ENCODE assay signal across 15 cellular contexts in the genomic region with DNA sequence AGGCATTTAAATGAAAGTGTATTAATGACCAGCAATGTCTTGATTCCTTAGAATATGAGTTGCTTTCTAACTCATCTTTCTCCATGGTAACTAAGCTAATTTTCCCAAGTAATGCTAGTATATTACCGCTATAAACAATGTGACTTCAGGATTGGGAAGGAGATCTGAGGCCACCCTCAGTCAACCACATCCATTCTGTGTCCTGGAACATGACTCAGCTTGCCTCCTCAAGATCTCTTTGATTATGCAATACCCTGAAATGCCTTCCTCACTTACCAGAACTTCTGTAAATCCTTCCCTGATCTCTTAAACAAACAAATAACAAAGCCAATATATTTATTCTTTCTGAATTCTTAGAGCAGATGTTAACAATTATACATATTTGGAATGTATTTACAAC.
DNase-seq lines count a peak whose midpoint lies in the region; ATAC-seq and TF ChIP-seq lines count a peak whose summit lies in the region.
"Had no signal": no experiment of that assay in that cellular context is flagged by ENCODE, and none has a peak within 500 bp of the region (broad histone marks: within the 10 kb centered on the region; RNA-seq: fewer than 3 reads in every experiment).

No MANE protein-coding gene starts in this region.

- ATAC-seq in HG03039 (IDR thresholded peaks at IDR 0.05; ENCODE audit: unreplicated experiment), result no peak
- no peak for ATAC-seq in stimulated activated naive B cell treated with anti-CD40 and anti-IgM and Interleukin-4, amounts not matched to agents 10 μg/mL and 1 μg/mL and 100 μg/mL, for 72 hours (replicated peaks)
- ATAC-seq: WTC11 had no signal

- H3K27me3 Mint-ChIP-seq in stimulated activated naive B cell treated with anti-CD40 and anti-IgM and Interleukin-4, amounts not matched to agents 10 μg/mL and 1 μg/mL and 100 μg/mL, for 72 hours, result no peaks in the 10 kb centered on the region
- H3K27me3 Mint-ChIP-seq in HFFc6 (ENCODE audit: insufficient read depth), result no peaks in the 10 kb centered on the region
- H3K27me3 Mint-ChIP-seq: activated T-cell treated with anti-CD3 and anti-CD28 coated beads, Interleukin-2, amount 50 U/mL, for 24 hours; naive B cell had no signal

- peaks cover 4% of the 10 kb centered on the region in 2 donors for H3K9me3 Mint-ChIP-seq in stimulated activated naive B cell treated with anti-CD40 and anti-IgM and Interleukin-4, amounts not matched to agents 10 μg/mL and 1 μg/mL and 100 μg/mL, for 72 hours
- peaks cover 22% of the 10 kb centered on the region; the same call in 1 of the 2 replicates for H3K9me3 Mint-ChIP-seq in HFFc6
- H3K9me3 Mint-ChIP-seq: naive B cell had no signal

- no peak overlapping the region for H3K4me3 Mint-ChIP-seq in stimulated activated naive B cell treated with anti-CD40 and anti-IgM and Interleukin-4, amounts not matched to agents 10 μg/mL and 1 μg/mL and 100 μg/mL, for 72 hours
- no peak overlapping the region for H3K4me3 Mint-ChIP-seq in HFFc6
- H3K4me3 Mint-ChIP-seq: activated T-cell treated with anti-CD3 and anti-CD28 coated beads, Interleukin-2, amount 50 U/mL, for 24 hours; naive B cell; WTC11 had no signal

- H3K27ac Mint-ChIP-seq in stimulated activated naive B cell treated with anti-CD40 and anti-IgM and Interleukin-4, amounts not matched to agents 10 μg/mL and 1 μg/mL and 100 μg/mL, for 72 hours, result no peak overlapping the region
- no peak overlapping the region for H3K27ac Mint-ChIP-seq in HFFc6
- H3K27ac Mint-ChIP-seq: activated T-cell treated with anti-CD3 and anti-CD28 coated beads, Interleukin-2, amount 50 U/mL, for 24 hours; naive B cell; WTC11 had no signal

- no peak overlapping the region for H3K4me3 ChIP-seq in astrocyte of the spinal cord (ENCODE audit: low read depth, low read length)
- no peak overlapping the region for H3K4me3 ChIP-seq in kidney epithelial cell (ENCODE audit: low read depth, low read length)
- H3K4me3 ChIP-seq: skin epidermis had no signal

- H3K4me1 Mint-ChIP-seq in stimulated activated naive B cell treated with anti-CD40 and anti-IgM and Interleukin-4, amounts not matched to agents 10 μg/mL and 1 μg/mL and 100 μg/mL, for 72 hours, result no peaks in the 10 kb centered on the region
- no peaks in the 10 kb centered on the region for H3K4me1 Mint-ChIP-seq in HFFc6 (ENCODE audit: low read depth)
- H3K4me1 Mint-ChIP-seq: naive B cell had no signal

- DNase-seq in DMS53 treated with DMSO at 0.1 percent for 48 hours (lab: John Stamatoyannopoulos, UW; ENCODE audit: unreplicated experiment), result peak; percentile 25
- peak; percentile 75 for DNase-seq in MV-4-11 (lab: John Stamatoyannopoulos, UW)
- DNase-seq in astrocyte of the spinal cord (ENCODE audit: low read depth, low spot score), result peak; percentile 88
- DNase-seq in kidney epithelial cell (ENCODE audit: low read depth), result peak; percentile 47
- DNase-seq in stimulated activated naive B cell treated with anti-CD40 and anti-IgM and Interleukin-4, amounts not matched to agents 10 μg/mL and 1 μg/mL and 100 μg/mL, for 72 hours, result no peak
- no peak for DNase-seq in HFFc6
- DNase-seq in activated CD4-positive, CD25-positive, alpha-beta regulatory T cell treated with anti-CD3 and anti-CD28 coated beads, Interleukin-2, amount 50 U/mL, for 72 hours, result no peak
- DNase-seq: activated T-cell treated with anti-CD3 and anti-CD28 coated beads, Interleukin-2, amount 50 U/mL, for 24 hours; anterior cingulate cortex; KG1; naive B cell; SHP77 treated with DMSO at 0.1 percent for 48 hours had no signal

- in situ Hi-C loops in astrocyte of the spinal cord (cut with HindIII; ENCODE audit: low sequenced_read_pairs), result no loop called here

- TF ChIP-seq CTCF in astrocyte of the spinal cord (IDR thresholded peaks at IDR 0.05; ENCODE audit: low read depth, low read length) (no peak), kidney epithelial cell (IDR thresholded peaks at IDR 0.05; ENCODE audit: insufficient read depth, low read length, poor library complexity, severe bottlenecking) (no peak), HFFc6 (IDR thresholded peaks at IDR 0.05) (no peak)

- no peaks in the 10 kb centered on the region for H3K36me3 ChIP-seq in kidney epithelial cell (ENCODE audit: control insufficient read depth, insufficient read depth, low read length)

- H3K36me3 Mint-ChIP-seq in stimulated activated naive B cell treated with anti-CD40 and anti-IgM and Interleukin-4, amounts not matched to agents 10 μg/mL and 1 μg/mL and 100 μg/mL, for 72 hours, result no peaks in the 10 kb centered on the region
- no peaks in the 10 kb centered on the region for H3K36me3 Mint-ChIP-seq in HFFc6 (ENCODE audit: low read depth)
- H3K36me3 Mint-ChIP-seq: naive B cell, WTC11 had no signal

- H3K27me3 ChIP-seq in kidney epithelial cell (ENCODE audit: control insufficient read depth, insufficient read depth, low read length), result no peaks in the 10 kb centered on the region

Comparison
In these comparisons a context has a peak if more than half of its experiments do, and no peak if none do; other contexts are left out.
1. DNase-seq: peak in DMS53 treated with DMSO at 0.1 percent for 48 hours (single experiment), MV-4-11 (single experiment), astrocyte of the spinal cord (single experiment) and kidney epithelial cell (single experiment); none in stimulated activated naive B cell treated with anti-CD40 and anti-IgM and Interleukin-4, amounts not matched to agents 10 μg/mL and 1 μg/mL and 100 μg/mL, for 72 hours (single experiment), HFFc6 (single experiment) and activated CD4-positive, CD25-positive, alpha-beta regulatory T cell treated with anti-CD3 and anti-CD28 coated beads, Interleukin-2, amount 50 U/mL, for 72 hours (single experiment).